In the genomic region with DNA sequence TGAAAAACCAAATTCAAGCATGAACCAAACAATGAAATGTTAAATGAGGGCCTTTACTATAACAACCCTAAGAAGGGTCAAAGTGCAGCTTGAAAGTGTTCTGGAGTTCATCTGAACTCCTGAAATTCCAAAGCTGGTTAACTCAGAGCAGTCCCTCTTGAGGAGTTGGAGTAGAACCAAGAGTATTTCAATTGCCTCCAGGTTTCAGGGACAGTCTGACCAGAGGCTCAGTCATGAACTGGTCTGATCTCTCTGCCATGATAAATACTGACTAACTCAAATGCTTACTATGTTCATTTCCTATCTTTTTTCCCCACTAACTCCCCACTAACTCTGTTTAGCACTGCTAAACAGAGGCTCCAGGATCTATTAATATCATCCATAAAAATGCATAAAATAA, we compare ENCODE assay signal across 1 cellular context.
TF ChIP-seq lines count a peak whose summit lies in the region.

No MANE protein-coding gene starts in this region.

TF ChIP-seq in H1, 55 proteins besides CTCF, POLR2A, EP300 and RAD21 (continued from another document):
- TF ChIP-seq SP2 (IDR thresholded peaks at IDR 0.05; ENCODE audit: low read length) (no peak), CHD2 (IDR thresholded peaks at IDR 0.05; ENCODE audit: low read length) (no peak), SP1 (IDR thresholded peaks at IDR 0.05; ENCODE audit: low read depth, low read length) (no peak), CEBPB (IDR thresholded peaks at IDR 0.05; ENCODE audit: low read depth, low read length) (no peak), SAP30 (IDR thresholded peaks at IDR 0.05; ENCODE audit: insufficient read depth, insufficient replicate concordance, low read length) (no peak), TBP (IDR thresholded peaks at IDR 0.05; ENCODE audit: low read depth, low read length) (no peak), CREB1 (IDR thresholded peaks at IDR 0.05) (no peak)
TF ChIP-seq in H1: peak in this region for 0.
